1 cellular context compared by ENCODE assay signal in genomic region chr1:175210744-175211143, GRCh38.
TF ChIP-seq lines count a peak whose summit lies in the region.

No MANE protein-coding gene starts in this region.

TF ChIP-seq in WTC11, 78 proteins besides CTCF, POLR2A, EP300 and RAD21:
- TF ChIP-seq EMX1 (CRISPR knock-in tag; IDR thresholded peaks at IDR 0.05) (no peak), ZNF232 (CRISPR knock-in tag; IDR thresholded peaks at IDR 0.05) (no peak), ZNF396 (CRISPR knock-in tag; IDR thresholded peaks at IDR 0.05; ENCODE audit: borderline replicate concordance) (no peak), PRRX2 (CRISPR knock-in tag; IDR thresholded peaks at IDR 0.05) (no peak), ZNF138 (CRISPR knock-in tag; conservative IDR thresholded peaks at IDR 0.05) (no peak), GABPB1 (CRISPR knock-in tag; IDR thresholded peaks at IDR 0.05) (no peak), OVOL2 (CRISPR knock-in tag; IDR thresholded peaks at IDR 0.05; ENCODE audit: borderline replicate concordance) (no peak), NR1H2 (CRISPR knock-in tag; IDR thresholded peaks at IDR 0.05) (no peak)
- TF ChIP-seq, protein P1, sequence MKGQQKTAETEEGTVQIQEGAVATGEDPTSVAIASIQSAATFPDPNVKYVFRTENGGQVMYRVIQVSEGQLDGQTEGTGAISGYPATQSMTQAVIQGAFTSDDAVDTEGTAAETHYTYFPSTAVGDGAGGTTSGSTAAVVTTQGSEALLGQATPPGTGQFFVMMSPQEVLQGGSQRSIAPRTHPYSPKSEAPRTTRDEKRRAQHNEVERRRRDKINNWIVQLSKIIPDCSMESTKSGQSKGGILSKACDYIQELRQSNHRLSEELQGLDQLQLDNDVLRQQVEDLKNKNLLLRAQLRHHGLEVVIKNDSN (CRISPR knock-in tag; IDR thresholded peaks at IDR 0.05), result no peak
- TF ChIP-seq, protein P2, sequence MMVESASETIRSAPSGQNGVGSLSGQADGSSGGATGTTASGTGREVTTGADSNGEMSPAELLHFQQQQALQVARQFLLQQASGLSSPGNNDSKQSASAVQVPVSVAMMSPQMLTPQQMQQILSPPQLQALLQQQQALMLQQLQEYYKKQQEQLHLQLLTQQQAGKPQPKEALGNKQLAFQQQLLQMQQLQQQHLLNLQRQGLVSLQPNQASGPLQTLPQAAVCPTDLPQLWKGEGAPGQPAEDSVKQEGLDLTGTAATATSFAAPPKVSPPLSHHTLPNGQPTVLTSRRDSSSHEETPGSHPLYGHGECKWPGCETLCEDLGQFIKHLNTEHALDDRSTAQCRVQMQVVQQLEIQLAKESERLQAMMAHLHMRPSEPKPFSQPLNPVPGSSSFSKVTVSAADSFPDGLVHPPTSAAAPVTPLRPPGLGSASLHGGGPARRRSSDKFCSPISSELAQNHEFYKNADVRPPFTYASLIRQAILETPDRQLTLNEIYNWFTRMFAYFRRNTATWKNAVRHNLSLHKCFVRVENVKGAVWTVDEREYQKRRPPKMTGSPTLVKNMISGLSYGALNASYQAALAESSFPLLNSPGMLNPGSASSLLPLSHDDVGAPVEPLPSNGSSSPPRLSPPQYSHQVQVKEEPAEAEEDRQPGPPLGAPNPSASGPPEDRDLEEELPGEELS (CRISPR knock-in tag; IDR thresholded peaks at IDR 0.05), result no peak
- TF ChIP-seq, protein P3, sequence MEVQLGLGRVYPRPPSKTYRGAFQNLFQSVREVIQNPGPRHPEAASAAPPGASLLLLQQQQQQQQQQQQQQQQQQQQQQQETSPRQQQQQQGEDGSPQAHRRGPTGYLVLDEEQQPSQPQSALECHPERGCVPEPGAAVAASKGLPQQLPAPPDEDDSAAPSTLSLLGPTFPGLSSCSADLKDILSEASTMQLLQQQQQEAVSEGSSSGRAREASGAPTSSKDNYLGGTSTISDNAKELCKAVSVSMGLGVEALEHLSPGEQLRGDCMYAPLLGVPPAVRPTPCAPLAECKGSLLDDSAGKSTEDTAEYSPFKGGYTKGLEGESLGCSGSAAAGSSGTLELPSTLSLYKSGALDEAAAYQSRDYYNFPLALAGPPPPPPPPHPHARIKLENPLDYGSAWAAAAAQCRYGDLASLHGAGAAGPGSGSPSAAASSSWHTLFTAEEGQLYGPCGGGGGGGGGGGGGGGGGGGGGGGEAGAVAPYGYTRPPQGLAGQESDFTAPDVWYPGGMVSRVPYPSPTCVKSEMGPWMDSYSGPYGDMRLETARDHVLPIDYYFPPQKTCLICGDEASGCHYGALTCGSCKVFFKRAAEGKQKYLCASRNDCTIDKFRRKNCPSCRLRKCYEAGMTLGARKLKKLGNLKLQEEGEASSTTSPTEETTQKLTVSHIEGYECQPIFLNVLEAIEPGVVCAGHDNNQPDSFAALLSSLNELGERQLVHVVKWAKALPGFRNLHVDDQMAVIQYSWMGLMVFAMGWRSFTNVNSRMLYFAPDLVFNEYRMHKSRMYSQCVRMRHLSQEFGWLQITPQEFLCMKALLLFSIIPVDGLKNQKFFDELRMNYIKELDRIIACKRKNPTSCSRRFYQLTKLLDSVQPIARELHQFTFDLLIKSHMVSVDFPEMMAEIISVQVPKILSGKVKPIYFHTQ (CRISPR knock-in tag; IDR thresholded peaks at IDR 0.05), result no peak
